In genomic region chr11:3378426-3379423, GRCh38 we compare ENCODE assay signal across 8 cellular contexts. TPM values are rescaled to one million over a fixed set of nuclear protein-coding genes. Genes with fewer than 3 reads are reported as not detected.
DNase-seq lines count a peak whose midpoint lies in the region; ATAC-seq and TF ChIP-seq lines count a peak whose summit lies in the region.

Gene ZNF195 (minus strand): TSS chr11:3379146. CDS start chr11:3379040, 106 bp downstream.

- peak within 1 kb of the TSS; percentile 96 to 98 for H3K4me3 ChIP-seq in SK-N-SH (ENCODE audit: low read depth in 2 of 2, low read length in 1 of 2)

- CTCF ChIA-PET in SK-N-SH (lab: Yijun Ruan, JAX): interaction anchor here (1.0 to 11.0 kb wide), 4 partner anchors 26 to 287 kb away, joined by 3 to 88 read pairs (median 8); no protein-coding TSS in a partner anchor

- H3F3A ChIP-seq in SK-N-SH (replicated peaks; ENCODE audit: insufficient read depth): peaks cover 3% of the 10 kb centered on the region

- 0 out of 4 replicates have a peak, but pooled peaks of 1 of the 2 experiments have one; percentile 24 for TF ChIP-seq EP300 in SK-N-SH (IDR thresholded peaks at IDR 0.05; ENCODE audit: borderline replicate concordance in 1 of 2, low read depth in 1 of 2, low read length in 1 of 2)

- DNase-seq in GM04504 (ENCODE audit: low read depth) (peak; percentile 85), NCI-H1048 (lab: John Stamatoyannopoulos, UW) (peak; percentile 93), SK-N-SH (peak; percentile 98), globus pallidus (ENCODE audit: low spot score) (peak; percentile 99), occipital lobe (lab: John Stamatoyannopoulos, UW) (peak; percentile 99)
- DNase-seq in activated naive CD4-positive, alpha-beta T cell treated with anti-CD3 and anti-CD28 coated beads, Interleukin-2, amount 50 U/mL, for 16 hours: peak; percentile 99

- peaks cover 53% of the 10 kb centered on the region for H3K79me2 ChIP-seq in SK-N-SH (ENCODE audit: insufficient read depth)

- TF ChIP-seq RAD21 in SK-N-SH (IDR thresholded peaks at IDR 0.05; ENCODE audit: low read length): peak; percentile 15; the same call in 1 of the 2 replicates

- no peaks in the 10 kb centered on the region for H3K9me3 ChIP-seq in SK-N-SH

- H3K9me2 ChIP-seq in SK-N-SH: no peaks in the 10 kb centered on the region

- under 1% methylated on average over 32 of the region's 54 CpGs for WGBS in SK-N-SH (ENCODE audit: low lambda C conversion rate)

- peak within 1 kb of the TSS; percentile 94 for H3K9ac ChIP-seq in SK-N-SH

- H3K4me1 ChIP-seq in SK-N-SH (ENCODE audit: control insufficient read depth in 1 of 2, insufficient read depth in 2 of 2, low read depth in 1 of 2, low read length in 1 of 2): peaks cover 16 to 45% of the 10 kb centered on the region in 2 experiments; a peak in 3 of 4 replicates

- H2AFZ ChIP-seq in SK-N-SH (ENCODE audit: low read depth): peak within 1 kb of the TSS; percentile 82

- H3K27ac ChIP-seq in SK-N-SH (ENCODE audit: low read depth in 2 of 2, low read length in 1 of 2) (peak within 1 kb of the TSS; percentile 68 to 94), temporal lobe (ENCODE audit: low read depth, low read length) (no peak within 1 kb of the TSS)

- peak within 1 kb of the TSS; percentile 99 for H3K4me2 ChIP-seq in SK-N-SH

- H3K36me3 ChIP-seq in SK-N-SH (replicated peaks in 1 of 2; ENCODE audit: control insufficient read depth in 1 of 2, insufficient read depth in 2 of 2, low read length in 1 of 2): peaks cover 28 to 37% of the 10 kb centered on the region in 2 experiments

- no peaks in the 10 kb centered on the region for H3K27me3 ChIP-seq in SK-N-SH (ENCODE audit: insufficient read depth)

- TF ChIP-seq CTCF in SK-N-SH (IDR thresholded peaks at IDR 0.05): no peak

- POLR2A ChIA-PET in SK-N-SH (lab: Yijun Ruan, JAX): interaction anchor here (0.6 to 1.6 kb wide), 9 partner anchors 17 to 363 kb away, joined by 3 to 6 read pairs (median 3); no protein-coding TSS in a partner anchor

- H4K20me1 ChIP-seq in SK-N-SH (ENCODE audit: insufficient read depth): peaks cover 4% of the 10 kb centered on the region; the same call in 1 of the 2 replicates

- peak; percentile 99 for ATAC-seq in HG02571 (IDR thresholded peaks at IDR 0.05; ENCODE audit: unreplicated experiment)

TF ChIP-seq in SK-N-SH, 30 proteins besides CTCF, POLR2A, EP300 and RAD21:
- TF ChIP-seq FOXJ3 (CRISPR knock-in tag; IDR thresholded peaks at IDR 0.05) (0 out of 2 replicates have a peak, but pooled peaks have one; percentile 46), GATA2 (CRISPR knock-in tag; IDR thresholded peaks at IDR 0.05) (no peak), PBX3 (IDR thresholded peaks at IDR 0.05) (peak; percentile 98), YY1 (IDR thresholded peaks at IDR 0.05; ENCODE audit: low read depth) (peak; percentile 56), TAF1 (IDR thresholded peaks at IDR 0.05; ENCODE audit: borderline replicate concordance, low read depth, low read length) (peak; percentile 87), MXI1 (IDR thresholded peaks at IDR 0.05; ENCODE audit: low read depth, low read length) (peak; percentile 91), CHD2 (IDR thresholded peaks at IDR 0.05; ENCODE audit: low read length, partially characterized antibody) (peak; percentile 73), USF2 (IDR thresholded peaks at IDR 0.05; ENCODE audit: borderline replicate concordance, low read depth, low read length) (0 out of 2 replicates have a peak, but pooled peaks have one; percentile 18), IRF3 (IDR thresholded peaks at IDR 0.05; ENCODE audit: low read depth, low read length) (peak; percentile 43), ELF1 (IDR thresholded peaks at IDR 0.05) (peak; percentile 90), REST (IDR thresholded peaks at IDR 0.05; ENCODE audit: low read depth, low read length) (0 out of 2 replicates have a peak, but pooled peaks have one; percentile 49), JUND (IDR thresholded peaks at IDR 0.05) (no peak), GABPA (IDR thresholded peaks at IDR 0.05; ENCODE audit: low read depth) (peak; percentile 85), NRF1 (IDR thresholded peaks at IDR 0.05; ENCODE audit: low read depth, low read length) (no peak), TEAD4 (IDR thresholded peaks at IDR 0.05; ENCODE audit: borderline replicate concordance, insufficient read depth) (no peak), POLR2AphosphoS5 (IDR thresholded peaks at IDR 0.05; ENCODE audit: low read depth, low read length) (peak; percentile 96)
- TF ChIP-seq, protein P1, sequence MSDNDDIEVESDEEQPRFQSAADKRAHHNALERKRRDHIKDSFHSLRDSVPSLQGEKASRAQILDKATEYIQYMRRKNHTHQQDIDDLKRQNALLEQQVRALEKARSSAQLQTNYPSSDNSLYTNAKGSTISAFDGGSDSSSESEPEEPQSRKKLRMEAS (IDR thresholded peaks at IDR 0.05; ENCODE audit: low read depth): peak; percentile 74

RNA-seq across cellular contexts. Expression of gene ZNF195, which starts in this region (rescaled TPM):
- 13.2 and 21.7 TPM in 2 replicates for polyA plus RNA-seq in SK-N-SH (2012; rRNA removed)
- 16.3 and 16.4 TPM in 2 replicates for polyA plus RNA-seq in SK-N-SH (2012; cell fraction: cytosol; rRNA removed)
- 36.3 and 50.2 TPM in 2 replicates for polyA plus RNA-seq in SK-N-SH (2012; cell fraction: nucleus; rRNA removed)
- total RNA-seq in occipital lobe (59.4 TPM), temporal lobe (48.9 TPM)
